20 cellular contexts compared by ENCODE assay signal in genomic region chr4:69323284-69323683, GRCh38. TPM values are rescaled to one million over a fixed set of nuclear protein-coding genes. Genes with fewer than 3 reads are reported as not detected.
"Had no signal": no experiment of that assay in that cellular context is flagged by ENCODE, and none has a peak within 500 bp of the region (broad histone marks: within the 10 kb centered on the region; RNA-seq: fewer than 3 reads in every experiment).

No MANE protein-coding gene starts in this region.

- ATAC-seq: body of pancreas, mucosa of descending colon, natural killer cell, right cardiac atrium, T-helper 17 cell, upper lobe of right lung had no signal

- H3K4me3 ChIP-seq: adrenal gland, body of pancreas, mucosa of descending colon, suprapubic skin, upper lobe of right lung had no signal

- H3K27ac ChIP-seq: adrenal gland, body of pancreas, suprapubic skin, upper lobe of right lung had no signal

- H3K4me3 Mint-ChIP-seq: activated naive CD4-positive, alpha-beta T cell treated with anti-CD3 and anti-CD28 coated beads, Interleukin-2, amount 10 ng/mL, durations not matched to agents 7 days and 5 days; central memory CD8-positive, alpha-beta T cell; natural killer cell; T-helper 17 cell had no signal

- H3K9me3 Mint-ChIP-seq: activated naive CD4-positive, alpha-beta T cell treated with anti-CD3 and anti-CD28 coated beads, Interleukin-2, amount 10 ng/mL, durations not matched to agents 7 days and 5 days; activated T-helper 2 cell treated with anti-CD3 and anti-CD28 coated beads, Interferon-gamma antibody, Interleukin-2, Interleukin-4, amounts not matched to agents 10 μg/mL and 5 μg/mL and 100 μg/mL, durations not matched to agents 14 hours and 24 hours and 36 hours; natural killer cell had no signal

- DNase-seq: activated CD4-positive, alpha-beta T cell treated with anti-CD3 and anti-CD28 coated beads, Interleukin-2, amount 50 U/mL, for 1 hour; activated CD4-positive, CD25-positive, alpha-beta regulatory T cell; activated naive CD4-positive, alpha-beta T cell treated with anti-CD3 and anti-CD28 coated beads, Interleukin-2, amount 10 ng/mL, durations not matched to agents 7 days and 5 days; adrenal gland; body of pancreas; effector memory CD4-positive, alpha-beta T cell; hippocampal formation; mammary epithelial cell; mucosa of descending colon; natural killer cell; nucleus accumbens; right cardiac atrium; small intestine; stimulated activated naive CD4-positive, alpha-beta T cell treated with Interleukin-2 at 50 U/mL for 16 hours; T-helper 17 cell; upper lobe of right lung had no signal

- H3K9me3 ChIP-seq: adrenal gland, body of pancreas, mucosa of descending colon, suprapubic skin, upper lobe of right lung had no signal

- H3K27ac Mint-ChIP-seq: activated naive CD4-positive, alpha-beta T cell treated with anti-CD3 and anti-CD28 coated beads, Interleukin-2, amount 10 ng/mL, durations not matched to agents 7 days and 5 days; activated T-helper 2 cell treated with anti-CD3 and anti-CD28 coated beads, Interferon-gamma antibody, Interleukin-2, Interleukin-4, amounts not matched to agents 10 μg/mL and 5 μg/mL and 100 μg/mL, durations not matched to agents 14 hours and 24 hours and 36 hours; natural killer cell; T-helper 17 cell had no signal

- H3K36me3 ChIP-seq: adrenal gland, suprapubic skin, upper lobe of right lung had no signal

- H3K4me1 ChIP-seq: adrenal gland, upper lobe of right lung had no signal

- H3K4me1 Mint-ChIP-seq: activated naive CD4-positive, alpha-beta T cell treated with anti-CD3 and anti-CD28 coated beads, Interleukin-2, amount 10 ng/mL, durations not matched to agents 7 days and 5 days; central memory CD8-positive, alpha-beta T cell; natural killer cell; T-helper 17 cell had no signal

- H3K36me3 Mint-ChIP-seq: activated naive CD4-positive, alpha-beta T cell treated with anti-CD3 and anti-CD28 coated beads, Interleukin-2, amount 10 ng/mL, durations not matched to agents 7 days and 5 days; natural killer cell had no signal

- H3K27me3 ChIP-seq: adrenal gland, body of pancreas, suprapubic skin, upper lobe of right lung had no signal

- H3K27me3 Mint-ChIP-seq: activated naive CD4-positive, alpha-beta T cell treated with anti-CD3 and anti-CD28 coated beads, Interleukin-2, amount 10 ng/mL, durations not matched to agents 7 days and 5 days; central memory CD8-positive, alpha-beta T cell; T-helper 17 cell had no signal

RNA-seq across cellular contexts. Expression of gene UGT2B28, which starts 43.0 kb away (rescaled TPM):
- total RNA-seq: activated T-helper 2 cell treated with anti-CD3 and anti-CD28 coated beads, Interferon-gamma antibody, Interleukin-2, Interleukin-4, amounts not matched to agents 10 μg/mL and 5 μg/mL and 100 μg/mL, durations not matched to agents 14 hours and 24 hours and 36 hours; adrenal gland; body of pancreas; mammary epithelial cell; mucosa of descending colon; natural killer cell; posterior vena cava; right cardiac atrium; T-helper 17 cell; upper lobe of right lung had no signal
- polyA plus RNA-seq: adrenal gland, mammary epithelial cell, right cardiac atrium, small intestine had no signal
